19 cellular contexts compared by ENCODE assay signal in the genomic region with DNA sequence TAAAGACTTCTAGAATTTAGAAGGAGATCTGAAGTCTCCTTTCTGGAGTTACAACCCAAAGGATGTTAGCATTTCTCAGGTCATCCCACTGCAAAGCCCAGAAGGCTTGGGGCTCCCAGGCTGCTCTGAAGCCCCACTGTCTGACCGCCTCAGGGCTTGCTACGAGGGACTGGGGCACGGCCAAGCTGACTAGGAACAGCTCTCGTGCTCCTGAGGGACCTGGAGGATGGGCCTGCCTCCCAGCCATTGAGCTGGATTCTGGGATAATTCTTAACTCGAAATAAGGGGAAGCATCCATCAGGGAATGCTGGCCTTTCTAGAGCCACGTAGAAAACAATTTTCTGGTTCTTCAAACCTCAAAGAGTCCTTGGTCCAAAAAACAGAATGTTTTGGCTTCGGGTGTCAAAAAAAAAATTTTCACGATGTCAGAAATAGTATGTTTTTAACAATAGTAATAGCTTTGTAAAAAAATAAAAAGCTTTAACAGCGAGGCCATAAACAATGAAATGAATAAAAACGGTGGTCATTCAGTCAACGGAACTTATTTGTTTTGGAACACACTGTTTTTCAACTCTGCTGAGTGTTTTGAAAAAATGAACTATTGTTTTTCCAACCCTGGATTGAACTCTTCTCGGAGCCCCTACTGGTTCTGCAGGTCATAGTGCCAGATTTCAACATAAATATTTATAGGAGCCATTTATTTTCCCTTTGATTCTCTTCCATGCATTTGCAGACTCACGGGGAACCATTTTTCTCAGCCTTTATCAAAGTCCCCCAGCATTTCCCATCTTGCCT. TPM values are rescaled to one million over a fixed set of nuclear protein-coding genes. Genes with fewer than 3 reads are reported as not detected.
DNase-seq lines count a peak whose midpoint lies in the region; ATAC-seq and TF ChIP-seq lines count a peak whose summit lies in the region.
"Had no signal": no experiment of that assay in that cellular context is flagged by ENCODE, and none has a peak within 500 bp of the region (broad histone marks: within the 10 kb centered on the region; RNA-seq: fewer than 3 reads in every experiment).

No MANE protein-coding gene starts in this region.

- no peak for DNase-seq in activated CD4-positive, alpha-beta T cell treated with anti-CD3 and anti-CD28 coated beads, Interleukin-2, amount 10 ng/mL, durations not matched to agents 24 days and 14 days
- DNase-seq in activated CD4-positive, alpha-beta T cell treated with anti-CD3 and anti-CD28 coated beads, Interleukin-2, amount 50 U/mL, for 4 hours = no peak
- DNase-seq in dorsolateral prefrontal cortex (no peak), ovary (peak; percentile 35 to 82 (median 63)), transverse colon (no peak), natural killer cell (no peak)
- no peak for DNase-seq in stimulated activated naive CD4-positive, alpha-beta T cell treated with Interleukin-2 at 50 U/mL for 16 hours (lab: John Stamatoyannopoulos, UW)
- no peak for DNase-seq in T-helper 2 cell treated with Interferon-gamma antibody and Interleukin-4, amounts not matched to agents 5 μg/mL and 100 μg/mL, for 36 hours (ENCODE audit: low spot score)
- DNase-seq: activated naive CD4-positive, alpha-beta T cell treated with Interleukin-2 at 50 U/mL for 16 hours; left colon; NCI-H1436 treated with DMSO at 0.1 percent for 48 hours; NCI-H510A; stimulated activated CD4-positive, alpha-beta T cell treated with anti-CD3 and anti-CD28 coated beads, Interleukin-1b, Interleukin-23, amount 100 ng/mL, for 48 hours; T-helper 9 cell had no signal

- no peaks in the 10 kb centered on the region for H3K27me3 ChIP-seq in dorsolateral prefrontal cortex
- H3K27me3 ChIP-seq in ovary = no peaks in the 10 kb centered on the region
- no peaks in the 10 kb centered on the region for H3K27me3 ChIP-seq in transverse colon
- H3K27me3 ChIP-seq: neural progenitor cell had no signal

- H3K4me1 Mint-ChIP-seq in activated CD4-positive, alpha-beta T cell treated with anti-CD3 and anti-CD28 coated beads, Interleukin-2, amount 10 ng/mL, durations not matched to agents 24 days and 14 days = peaks cover 57% of the 10 kb centered on the region
- H3K4me1 Mint-ChIP-seq in natural killer cell = peaks cover 9 to 25% of the 10 kb centered on the region in 2 donors
- peaks cover 41% of the 10 kb centered on the region for H3K4me1 Mint-ChIP-seq in T-helper 2 cell treated with Interferon-gamma antibody and Interleukin-4, amounts not matched to agents 5 μg/mL and 100 μg/mL, for 36 hours (ENCODE audit: low read depth)

- TF ChIP-seq EP300 in ovary (IDR thresholded peaks at IDR 0.05) (no peak), transverse colon (IDR thresholded peaks at IDR 0.05; ENCODE audit: low read depth) (no peak)

- H3K27ac Mint-ChIP-seq in activated CD4-positive, alpha-beta T cell treated with anti-CD3 and anti-CD28 coated beads, Interleukin-2, amount 10 ng/mL, durations not matched to agents 24 days and 14 days = peak overlapping the region; percentile 87
- no peak overlapping the region for H3K27ac Mint-ChIP-seq in natural killer cell
- H3K27ac Mint-ChIP-seq in T-helper 2 cell treated with Interferon-gamma antibody and Interleukin-4, amounts not matched to agents 5 μg/mL and 100 μg/mL, for 36 hours = no peak overlapping the region

- in situ Hi-C loops in transverse colon (cut with MboI; ENCODE audit: low pct_ligation_motif_present in 1 of 4, low pct_unique_long_range_greater_than_20kb in 1 of 4, low sequenced_read_pairs in 3 of 4) = no loop called here

- no peaks in the 10 kb centered on the region for H3K9me3 ChIP-seq in ovary
- no peaks in the 10 kb centered on the region for H3K9me3 ChIP-seq in transverse colon

- TF ChIP-seq CTCF in dorsolateral prefrontal cortex (IDR thresholded peaks at IDR 0.05 in 54 of 56, conservative IDR thresholded peaks at IDR 0.05 in 2 of 56; ENCODE audit: low read depth in 1 of 56, partially characterized antibody in 56 of 56) (peak in 2 of 56 donors; percentile 8 to 11), ovary (IDR thresholded peaks at IDR 0.05) (peak in 1 of 3 donors; percentile 14), transverse colon (IDR thresholded peaks at IDR 0.05) (no peak), natural killer cell (IDR thresholded peaks at IDR 0.05) (no peak)

- peaks cover 5% of the 10 kb centered on the region for H3K9me3 Mint-ChIP-seq in activated CD4-positive, alpha-beta T cell treated with anti-CD3 and anti-CD28 coated beads, Interleukin-2, amount 10 ng/mL, durations not matched to agents 24 days and 14 days
- H3K9me3 Mint-ChIP-seq in natural killer cell = no peaks in the 10 kb centered on the region
- H3K9me3 Mint-ChIP-seq in T-helper 2 cell treated with Interferon-gamma antibody and Interleukin-4, amounts not matched to agents 5 μg/mL and 100 μg/mL, for 36 hours = no peaks in the 10 kb centered on the region

- WGBS in ovary, 3 donors = 5 to 14% (median 8%) methylated on average over 13 of the region's 13 CpGs
- 49 to 64% methylated on average over 8 to 13 of the region's 13 CpGs for WGBS in transverse colon (ENCODE audit: low coverage in 1 of 2), 2 donors

- intact Hi-C loops in activated CD4-positive, alpha-beta T cell treated with anti-CD3 and anti-CD28 coated beads, Interleukin-2, amount 10 ng/mL, durations not matched to agents 24 days and 14 days (cut with micrococcal nuclease) = loop anchor here (2.0 kb wide), 1 partner anchor 17 kb away; a partner anchor contains a TSS
- intact Hi-C loops in dorsolateral prefrontal cortex (cut with DNase I) = no loop called here
- intact Hi-C loops in ovary (cut with DNase I) = no loop called here
- intact Hi-C loops in transverse colon (cut with DNase I; ENCODE audit: low total_unique reads) = no loop called here
- intact Hi-C loops in natural killer cell (cut with micrococcal nuclease) = no loop called here

- peak overlapping the region in 49 of 59 donors; percentile 4 to 88 (median 74) for H3K27ac ChIP-seq in dorsolateral prefrontal cortex
- peak overlapping the region; percentile 31 to 60 for H3K27ac ChIP-seq in ovary
- H3K27ac ChIP-seq in transverse colon = peak overlapping the region in 3 of 4 donors; percentile 73 to 84 (median 80)
- H3K27ac ChIP-seq: neural progenitor cell had no signal

- peaks cover 4% of the 10 kb centered on the region for H3K27me3 Mint-ChIP-seq in activated CD4-positive, alpha-beta T cell treated with anti-CD3 and anti-CD28 coated beads, Interleukin-2, amount 10 ng/mL, durations not matched to agents 24 days and 14 days
- H3K27me3 Mint-ChIP-seq in natural killer cell (ENCODE audit: low read depth in 2 of 2) = peaks cover 39 to 42% of the 10 kb centered on the region in 2 donors
- H3K27me3 Mint-ChIP-seq in T-helper 2 cell treated with Interferon-gamma antibody and Interleukin-4, amounts not matched to agents 5 μg/mL and 100 μg/mL, for 36 hours (ENCODE audit: low read depth) = no peaks in the 10 kb centered on the region

- H3K36me3 ChIP-seq in ovary = no peaks in the 10 kb centered on the region
- H3K36me3 ChIP-seq in transverse colon = no peaks in the 10 kb centered on the region
- H3K36me3 ChIP-seq: neural progenitor cell had no signal

- no peak overlapping the region for H3K4me3 Mint-ChIP-seq in activated CD4-positive, alpha-beta T cell treated with anti-CD3 and anti-CD28 coated beads, Interleukin-2, amount 10 ng/mL, durations not matched to agents 24 days and 14 days
- no peak overlapping the region for H3K4me3 Mint-ChIP-seq in natural killer cell
- no peak overlapping the region for H3K4me3 Mint-ChIP-seq in T-helper 2 cell treated with Interferon-gamma antibody and Interleukin-4, amounts not matched to agents 5 μg/mL and 100 μg/mL, for 36 hours
- H3K4me3 Mint-ChIP-seq: neural progenitor cell had no signal

- peaks cover 35% of the 10 kb centered on the region for H3K4me1 ChIP-seq in ovary (ENCODE audit: insufficient read depth)
- peaks cover 10 to 29% (median 21%) of the 10 kb centered on the region in 4 donors for H3K4me1 ChIP-seq in transverse colon
- H3K4me1 ChIP-seq: neural progenitor cell had no signal

- H3K36me3 Mint-ChIP-seq in activated CD4-positive, alpha-beta T cell treated with anti-CD3 and anti-CD28 coated beads, Interleukin-2, amount 10 ng/mL, durations not matched to agents 24 days and 14 days (ENCODE audit: low read depth) = no peaks in the 10 kb centered on the region
- H3K36me3 Mint-ChIP-seq in natural killer cell = no peaks in the 10 kb centered on the region
- H3K36me3 Mint-ChIP-seq in T-helper 2 cell treated with Interferon-gamma antibody and Interleukin-4, amounts not matched to agents 5 μg/mL and 100 μg/mL, for 36 hours (ENCODE audit: low read depth) = no peaks in the 10 kb centered on the region
- H3K36me3 Mint-ChIP-seq: neural progenitor cell had no signal

- no peak for TF ChIP-seq POLR2A in ovary (IDR thresholded peaks at IDR 0.05)
- no peak for TF ChIP-seq POLR2A in transverse colon (IDR thresholded peaks at IDR 0.05)

- no peak for ATAC-seq in natural killer cell
- ATAC-seq: left colon, Panc1 had no signal

- H3K4me3 ChIP-seq in dorsolateral prefrontal cortex (no peak overlapping the region), ovary (no peak overlapping the region), transverse colon (no peak overlapping the region)
- H3K4me3 ChIP-seq: neural progenitor cell had no signal

RNA-seq across cellular contexts. Expression of a gene that starts 16.4 kb away (rescaled TPM):
- 155 and 164 TPM in 2 replicates for total RNA-seq in activated CD4-positive, alpha-beta T cell treated with anti-CD3 and anti-CD28 coated beads, Interleukin-2, amount 10 ng/mL, durations not matched to agents 24 days and 14 days
- total RNA-seq in dorsolateral prefrontal cortex = 100 to 1,000 TPM in 100 of 120 experiments, 10 to 100 TPM in 20; 76.8 to 213 (median 118) TPM
- 100 to 1,000 TPM in 6 of 7 donors, 10 to 100 TPM in 1; 95.4 to 299 (median 170) TPM for total RNA-seq in ovary
- polyA plus RNA-seq in ovary = 100 to 1,000 TPM; 219 to 259 TPM
- total RNA-seq in transverse colon = 100 to 1,000 TPM in 3 of 4 donors, 10 to 100 TPM in 1; 64.1 to 335 (median 186) TPM
- 100 to 1,000 TPM; 181 to 266 (median 243) TPM for total RNA-seq in natural killer cell

RNA-seq across cellular contexts. Expression of a gene that starts 46.2 kb away (rescaled TPM):
- total RNA-seq in activated CD4-positive, alpha-beta T cell treated with anti-CD3 and anti-CD28 coated beads, Interleukin-2, amount 10 ng/mL, durations not matched to agents 24 days and 14 days = not detected in 2 replicates
- total RNA-seq in dorsolateral prefrontal cortex (1 to 10 TPM in 4 of 120 experiments, under 1 TPM in 40, not detected in 76; 0.23 to 1.6 (median 0.50) TPM), ovary (under 1 TPM in 3 of 7 donors, not detected in 4; 0.15 to 0.23 (median 0.20) TPM), transverse colon (under 1 TPM in 1 of 4 donors, not detected in 3; 0.55 TPM), natural killer cell (under 1 TPM in 1 of 3 donors, not detected in 2; 0.14 TPM)
- 1 to 10 TPM in 1 of 2 donors, under 1 TPM in 1; 0.13 to 1.3 TPM for polyA plus RNA-seq in ovary
- total RNA-seq: A172 had no signal

RNA-seq across cellular contexts. Expression of a gene that starts 50.5 kb away (rescaled TPM):
- total RNA-seq in activated CD4-positive, alpha-beta T cell treated with anti-CD3 and anti-CD28 coated beads, Interleukin-2, amount 10 ng/mL, durations not matched to agents 24 days and 14 days = not detected in 2 replicates
- total RNA-seq in dorsolateral prefrontal cortex (1 to 10 TPM in 20 of 120 experiments, under 1 TPM in 80, not detected in 20; 0.10 to 3.2 (median 0.46) TPM), ovary (under 1 TPM in 1 of 7 donors, not detected in 6; 0.37 TPM), transverse colon (not detected), natural killer cell (not detected)
- under 1 TPM in 1 of 2 donors, not detected in 1; 0.04 TPM for polyA plus RNA-seq in ovary
- total RNA-seq: A172; activated CD8-positive, alpha-beta memory T cell treated with anti-CD3 and anti-CD28 coated beads for 36 hours; glomerular endothelial cell had no signal

Comparison
In these comparisons a context has a peak if more than half of its experiments do, and no peak if none do; other contexts are left out.
1. DNase-seq: peak in ovary (5 of 5); none in activated CD4-positive, alpha-beta T cell treated with anti-CD3 and anti-CD28 coated beads, Interleukin-2, amount 10 ng/mL, durations not matched to agents 24 days and 14 days (single experiment), activated CD4-positive, alpha-beta T cell treated with anti-CD3 and anti-CD28 coated beads, Interleukin-2, amount 50 U/mL, for 4 hours (0 of 2), dorsolateral prefrontal cortex (0 of 10), transverse colon (single experiment), natural killer cell (single experiment), stimulated activated naive CD4-positive, alpha-beta T cell treated with Interleukin-2 at 50 U/mL for 16 hours (single experiment) and T-helper 2 cell treated with Interferon-gamma antibody and Interleukin-4, amounts not matched to agents 5 μg/mL and 100 μg/mL, for 36 hours (single experiment).
2. Peak in every context shown above with its lines, with median percentiles within 50 percentile points of each other: H3K27ac ChIP-seq.